ENCODE assay signal across 1 cellular context in the genomic region with DNA sequence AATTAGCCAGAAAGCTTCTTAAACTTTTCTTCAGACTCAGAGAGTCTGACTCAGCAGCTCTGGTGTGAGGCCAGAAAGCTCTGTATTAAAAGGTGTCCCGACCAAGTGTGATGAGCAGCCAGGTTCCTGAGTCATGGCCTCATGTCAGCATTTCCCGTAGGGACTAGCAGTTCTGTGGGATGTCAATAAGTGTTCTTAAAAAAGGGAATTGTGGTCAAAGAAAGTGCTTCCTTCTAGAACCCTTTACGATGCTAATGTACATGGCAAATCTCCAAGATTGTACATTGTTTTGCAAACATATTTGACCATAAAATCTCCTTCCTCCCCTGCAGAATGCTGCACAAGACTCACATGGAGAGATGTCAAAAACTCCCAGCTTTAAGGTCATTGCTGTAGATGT.
TF ChIP-seq lines count a peak whose summit lies in the region.

No MANE protein-coding gene starts in this region.

TF ChIP-seq in GM23338, 12 proteins besides CTCF, POLR2A, EP300 and RAD21 (continued from another document):
- TF ChIP-seq, protein P1, sequence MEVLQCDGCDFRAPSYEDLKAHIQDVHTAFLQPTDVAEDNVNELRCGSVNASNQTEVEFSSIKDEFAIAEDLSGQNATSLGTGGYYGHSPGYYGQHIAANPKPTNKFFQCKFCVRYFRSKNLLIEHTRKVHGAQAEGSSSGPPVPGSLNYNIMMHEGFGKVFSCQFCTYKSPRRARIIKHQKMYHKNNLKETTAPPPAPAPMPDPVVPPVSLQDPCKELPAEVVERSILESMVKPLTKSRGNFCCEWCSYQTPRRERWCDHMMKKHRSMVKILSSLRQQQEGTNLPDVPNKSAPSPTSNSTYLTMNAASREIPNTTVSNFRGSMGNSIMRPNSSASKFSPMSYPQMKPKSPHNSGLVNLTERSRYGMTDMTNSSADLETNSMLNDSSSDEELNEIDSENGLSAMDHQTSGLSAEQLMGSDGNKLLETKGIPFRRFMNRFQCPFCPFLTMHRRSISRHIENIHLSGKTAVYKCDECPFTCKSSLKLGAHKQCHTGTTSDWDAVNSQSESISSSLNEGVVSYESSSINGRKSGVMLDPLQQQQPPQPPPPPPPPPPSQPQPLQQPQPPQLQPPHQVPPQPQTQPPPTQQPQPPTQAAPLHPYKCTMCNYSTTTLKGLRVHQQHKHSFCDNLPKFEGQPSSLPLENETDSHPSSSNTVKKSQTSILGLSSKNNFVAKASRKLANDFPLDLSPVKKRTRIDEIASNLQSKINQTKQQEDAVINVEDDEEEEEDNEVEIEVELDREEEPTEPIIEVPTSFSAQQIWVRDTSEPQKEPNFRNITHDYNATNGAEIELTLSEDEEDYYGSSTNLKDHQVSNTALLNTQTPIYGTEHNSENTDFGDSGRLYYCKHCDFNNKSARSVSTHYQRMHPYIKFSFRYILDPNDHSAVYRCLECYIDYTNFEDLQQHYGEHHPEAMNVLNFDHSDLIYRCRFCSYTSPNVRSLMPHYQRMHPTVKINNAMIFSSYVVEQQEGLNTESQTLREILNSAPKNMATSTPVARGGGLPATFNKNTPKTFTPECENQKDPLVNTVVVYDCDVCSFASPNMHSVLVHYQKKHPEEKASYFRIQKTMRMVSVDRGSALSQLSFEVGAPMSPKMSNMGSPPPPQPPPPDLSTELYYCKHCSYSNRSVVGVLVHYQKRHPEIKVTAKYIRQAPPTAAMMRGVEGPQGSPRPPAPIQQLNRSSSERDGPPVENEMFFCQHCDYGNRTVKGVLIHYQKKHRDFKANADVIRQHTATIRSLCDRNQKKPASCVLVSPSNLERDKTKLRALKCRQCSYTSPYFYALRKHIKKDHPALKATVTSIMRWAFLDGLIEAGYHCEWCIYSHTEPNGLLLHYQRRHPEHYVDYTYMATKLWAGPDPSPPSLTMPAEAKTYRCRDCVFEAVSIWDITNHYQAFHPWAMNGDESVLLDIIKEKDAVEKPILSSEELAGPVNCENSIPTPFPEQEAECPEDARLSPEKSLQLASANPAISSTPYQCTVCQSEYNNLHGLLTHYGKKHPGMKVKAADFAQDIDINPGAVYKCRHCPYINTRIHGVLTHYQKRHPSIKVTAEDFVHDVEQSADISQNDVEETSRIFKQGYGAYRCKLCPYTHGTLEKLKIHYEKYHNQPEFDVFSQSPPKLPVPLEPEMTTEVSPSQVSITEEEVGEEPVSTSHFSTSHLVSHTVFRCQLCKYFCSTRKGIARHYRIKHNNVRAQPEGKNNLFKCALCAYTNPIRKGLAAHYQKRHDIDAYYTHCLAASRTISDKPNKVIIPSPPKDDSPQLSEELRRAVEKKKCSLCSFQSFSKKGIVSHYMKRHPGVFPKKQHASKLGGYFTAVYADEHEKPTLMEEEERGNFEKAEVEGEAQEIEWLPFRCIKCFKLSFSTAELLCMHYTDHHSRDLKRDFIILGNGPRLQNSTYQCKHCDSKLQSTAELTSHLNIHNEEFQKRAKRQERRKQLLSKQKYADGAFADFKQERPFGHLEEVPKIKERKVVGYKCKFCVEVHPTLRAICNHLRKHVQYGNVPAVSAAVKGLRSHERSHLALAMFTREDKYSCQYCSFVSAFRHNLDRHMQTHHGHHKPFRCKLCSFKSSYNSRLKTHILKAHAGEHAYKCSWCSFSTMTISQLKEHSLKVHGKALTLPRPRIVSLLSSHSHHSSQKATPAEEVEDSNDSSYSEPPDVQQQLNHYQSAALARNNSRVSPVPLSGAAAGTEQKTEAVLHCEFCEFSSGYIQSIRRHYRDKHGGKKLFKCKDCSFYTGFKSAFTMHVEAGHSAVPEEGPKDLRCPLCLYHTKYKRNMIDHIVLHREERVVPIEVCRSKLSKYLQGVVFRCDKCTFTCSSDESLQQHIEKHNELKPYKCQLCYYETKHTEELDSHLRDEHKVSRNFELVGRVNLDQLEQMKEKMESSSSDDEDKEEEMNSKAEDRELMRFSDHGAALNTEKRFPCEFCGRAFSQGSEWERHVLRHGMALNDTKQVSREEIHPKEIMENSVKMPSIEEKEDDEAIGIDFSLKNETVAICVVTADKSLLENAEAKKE (CRISPR knock-in tag; IDR thresholded peaks at IDR 0.05) = no peak
- TF ChIP-seq NANOG (IDR thresholded peaks at IDR 0.05; ENCODE audit: borderline replicate concordance) = no peak
- no peak for TF ChIP-seq ZNF114 (CRISPR knock-in tag; IDR thresholded peaks at IDR 0.05)
- TF ChIP-seq EZH2 (IDR thresholded peaks at IDR 0.05; ENCODE audit: low read depth, unreplicated experiment) = no peak
TF ChIP-seq in GM23338: peak in this region for 0.
